8 cellular contexts compared by ENCODE assay signal in the genomic region with DNA sequence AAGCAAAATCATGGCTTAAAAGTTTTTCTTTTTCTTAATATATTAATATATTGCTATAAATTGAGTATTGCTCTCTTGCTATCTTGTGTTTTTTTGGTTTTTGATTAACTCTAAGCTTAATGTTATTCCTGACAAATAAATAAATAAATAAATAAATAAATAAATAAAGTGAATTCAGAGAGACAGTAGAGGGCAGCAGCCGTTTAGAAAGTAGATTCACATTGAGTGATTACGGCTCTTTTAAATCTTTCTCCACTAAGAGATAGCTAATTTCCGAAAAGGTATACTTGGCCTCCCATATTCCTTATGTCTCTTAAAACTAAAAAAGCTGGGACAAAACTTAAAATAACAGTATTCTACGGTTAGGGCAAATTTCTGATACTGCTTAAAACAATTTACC. TPM values are rescaled to one million over a fixed set of nuclear protein-coding genes. Genes with fewer than 3 reads are reported as not detected.
DNase-seq lines count a peak whose midpoint lies in the region; ATAC-seq and TF ChIP-seq lines count a peak whose summit lies in the region.

No MANE protein-coding gene starts in this region.

- H3K9me3 ChIP-seq in osteoblast (ENCODE audit: low read depth, low read length) = no peaks in the 10 kb centered on the region
- H3K9me3 ChIP-seq in sigmoid colon = no peaks in the 10 kb centered on the region

- POLR2A ChIA-PET in T-cell (lab: Charles Lee) = no interaction called here

- TF ChIP-seq POLR2A in sigmoid colon (IDR thresholded peaks at IDR 0.05) = no peak

- H3K27me3 Mint-ChIP-seq in T-cell = no peaks in the 10 kb centered on the region

- no peaks in the 10 kb centered on the region for H3K9me3 Mint-ChIP-seq in T-cell

- H3K27me3 ChIP-seq in dorsolateral prefrontal cortex (no peaks in the 10 kb centered on the region), osteoblast (ENCODE audit: insufficient read depth, low read length) (no peaks in the 10 kb centered on the region), sigmoid colon (no peaks in the 10 kb centered on the region)

- H3K4me3 ChIP-seq in dorsolateral prefrontal cortex (peak overlapping the region in 17 of 59 donors; percentile 1 to 36 (median 18)), osteoblast (ENCODE audit: insufficient read depth, low read length) (no peak overlapping the region), sigmoid colon (no peak overlapping the region)

- H3K4me3 Mint-ChIP-seq in T-cell = no peak overlapping the region

- H3K27ac ChIP-seq in dorsolateral prefrontal cortex = peak overlapping the region in 1 of 59 donors; percentile 12
- H3K27ac ChIP-seq in osteoblast (ENCODE audit: low read depth, low read length) = no peak overlapping the region
- no peak overlapping the region for H3K27ac ChIP-seq in sigmoid colon

- no peak for TF ChIP-seq EP300 in sigmoid colon (IDR thresholded peaks at IDR 0.05)

- 65 to 66% methylated on average over 4 of the region's 4 CpGs for WGBS in sigmoid colon, 2 donors

- no peak for ATAC-seq in HG03280 (IDR thresholded peaks at IDR 0.05; ENCODE audit: unreplicated experiment)
- ATAC-seq in T-cell (replicated peaks in 1 of 4) = no peak
- ATAC-seq in GM18517 (IDR thresholded peaks at IDR 0.05; ENCODE audit: unreplicated experiment) = no peak

- H3K27ac Mint-ChIP-seq in T-cell = no peak overlapping the region

- CTCF ChIA-PET in T-cell (lab: Charles Lee) = interaction anchor here (0.6 to 1.8 kb wide), 4 partner anchors 9 to 330 kb away, joined by 3 to 12 read pairs (median 4); a partner anchor contains a TSS

- H2AFZ ChIP-seq in osteoblast (ENCODE audit: low read length) = no peak overlapping the region

- no peaks in the 10 kb centered on the region for H3K79me2 ChIP-seq in osteoblast (ENCODE audit: insufficient read depth, low read length)

- H4K20me1 ChIP-seq in osteoblast (ENCODE audit: insufficient read depth, low read length) = no peaks in the 10 kb centered on the region

- no peaks in the 10 kb centered on the region for H3K4me1 ChIP-seq in osteoblast (ENCODE audit: insufficient read depth, low read length)
- no peaks in the 10 kb centered on the region for H3K4me1 ChIP-seq in sigmoid colon

- DNase-seq in Daoy (ENCODE audit: low read depth) (peak; percentile 8), NCI-H2196 (lab: John Stamatoyannopoulos, UW; ENCODE audit: unreplicated experiment) (peak; percentile 36), dorsolateral prefrontal cortex (peak in 1 of 10 donors; percentile 18), osteoblast (ENCODE audit: insufficient read length, low spot score, missing footprints) (no peak), T-cell (no peak), sigmoid colon (no peak)

- peaks cover 3% of the 10 kb centered on the region for H3K36me3 ChIP-seq in osteoblast (ENCODE audit: insufficient read depth, low read length)
- no peaks in the 10 kb centered on the region for H3K36me3 ChIP-seq in sigmoid colon

- intact Hi-C loops in dorsolateral prefrontal cortex (cut with DNase I) = loop anchor here in 1 of 2 donors (2.0 to 10.0 kb wide), 4 partner anchors 84 to 668 kb away; a partner anchor contains a TSS
- intact Hi-C loops in sigmoid colon (cut with DNase I) = loop anchor here (1.0 to 10.0 kb wide), 3 partner anchors 331 to 988 kb away; no protein-coding TSS in a partner anchor

- peak; percentile 13 to 88 (median 67) for TF ChIP-seq CTCF in dorsolateral prefrontal cortex (IDR thresholded peaks at IDR 0.05 in 54 of 56, conservative IDR thresholded peaks at IDR 0.05 in 2 of 56; ENCODE audit: low read depth in 1 of 56, partially characterized antibody in 56 of 56)
- TF ChIP-seq CTCF in osteoblast (IDR thresholded peaks at IDR 0.05; ENCODE audit: extremely low read depth, low read depth, low read length) = peak; percentile 48
- TF ChIP-seq CTCF in sigmoid colon (IDR thresholded peaks at IDR 0.05) = peak in 2 of 4 experiments; percentile 6 to 33

- peaks cover 0 to 2% (median 0%) of the 10 kb centered on the region in 3 donors for H3K4me1 Mint-ChIP-seq in T-cell

- no peak overlapping the region for H3K4me2 ChIP-seq in osteoblast (ENCODE audit: insufficient read depth, low read length)

- peaks cover 19% of the 10 kb centered on the region for H3K36me3 Mint-ChIP-seq in T-cell

RNA-seq across cellular contexts. Expression of a gene that starts 34.3 kb away (rescaled TPM):
- total RNA-seq in Daoy (2014; rRNA removed; shearing (Covaris generic)) = 75.1 and 105 TPM in 2 replicates
- 10 to 100 TPM; 19.7 to 57.3 (median 39.9) TPM for total RNA-seq in dorsolateral prefrontal cortex
- 14.5 and 16.5 TPM in 2 replicates for total RNA-seq in osteoblast
- 10 to 100 TPM; 16.6 to 29.1 (median 23.2) TPM for total RNA-seq in T-cell
- 10 to 100 TPM in 2 of 4 donors, 1 to 10 TPM in 2; 8.0 to 13.9 (median 10.4) TPM for total RNA-seq in sigmoid colon
- 10 to 100 TPM in 1 of 3 donors, 1 to 10 TPM in 2; 7.2 to 12.4 (median 7.6) TPM for polyA plus RNA-seq in sigmoid colon

Comparison
In these comparisons a context has a peak if more than half of its experiments do, and no peak if none do; other contexts are left out.
1. DNase-seq: peak in Daoy (single experiment) and NCI-H2196 (single experiment); none in osteoblast (single experiment), T-cell (0 of 34) and sigmoid colon (single experiment).